Comparison of ENCODE assay signal across 8 cellular contexts in the genomic region with DNA sequence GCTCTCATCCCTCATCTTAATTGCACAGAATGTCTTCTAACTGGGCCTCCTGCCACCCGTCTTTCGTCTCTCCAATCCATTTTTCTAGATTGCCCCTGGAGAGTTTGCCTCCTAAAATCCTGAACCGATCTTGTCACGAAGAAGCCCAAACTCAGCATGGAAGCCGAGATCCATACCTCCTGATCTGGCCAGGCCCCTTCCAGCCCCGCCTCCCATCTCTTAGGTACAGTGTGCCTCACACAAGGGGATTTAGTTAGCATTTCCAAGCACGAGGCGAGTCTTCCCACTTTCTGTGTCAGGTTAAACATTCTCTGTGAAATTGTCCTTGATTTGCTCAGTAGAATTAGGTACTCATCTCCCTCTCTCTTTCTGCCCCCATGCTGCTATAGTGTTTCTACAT.
"Had no signal": no experiment of that assay in that cellular context is flagged by ENCODE, and none has a peak within 500 bp of the region (broad histone marks: within the 10 kb centered on the region; RNA-seq: fewer than 3 reads in every experiment).

No MANE protein-coding gene starts in this region.

- FAIRE-seq: H1, HTR-8/SVneo had no signal

- H3K4me3 ChIP-seq: GM23248 had no signal

- H3K4me1 Mint-ChIP-seq: IgD-negative memory B cell had no signal

- H3K4me2 ChIP-seq: KMS-11 had no signal

- H2AFZ ChIP-seq: GM23248 had no signal

- H3K36me3 Mint-ChIP-seq: IgD-negative memory B cell had no signal

- DNase-seq: GM23248, H7, HCEC 1CT, KBM-7 had no signal

- H3K4me3 Mint-ChIP-seq: IgD-negative memory B cell had no signal

- H3K27ac ChIP-seq: GM23248, KMS-11 had no signal

- H3K27me3 Mint-ChIP-seq: IgD-negative memory B cell had no signal

- H3K27ac Mint-ChIP-seq: IgD-negative memory B cell had no signal
